Comparison of ENCODE assay signal across 8 cellular contexts in genomic region chr7:22559829-22560489, GRCh38. TPM values are rescaled to one million over a fixed set of nuclear protein-coding genes. Genes with fewer than 3 reads are reported as not detected.
DNase-seq lines count a peak whose midpoint lies in the region; ATAC-seq, FAIRE-seq and TF ChIP-seq lines count a peak whose summit lies in the region.

No MANE protein-coding gene starts in this region.

- no peak overlapping the region for H2AFZ ChIP-seq in HepG2 (ENCODE audit: low read length)

- TF ChIP-seq CTCF in AG04449 (IDR thresholded peaks at IDR 0.05; ENCODE audit: insufficient read depth, low read length, missing control alignments) (peak; percentile 83), colonic mucosa (IDR thresholded peaks at IDR 0.05) (peak; percentile 76), HepG2 (CRISPR knock-in tag; IDR thresholded peaks at IDR 0.05) (peak; percentile 80)

- intact Hi-C loops in colonic mucosa (cut with DNase I) = loop anchor here (2.0 to 5.0 kb wide), 3 partner anchors 167 to 497 kb away; partner anchors contain the start of gene IL6
- intact Hi-C loops in HepG2 (cut with micrococcal nuclease; ENCODE audit: unreplicated experiment) = loop anchor here (1.0 to 10.0 kb wide), 3 partner anchors 165 to 495 kb away; no protein-coding TSS in a partner anchor

- H3K9ac ChIP-seq in colonic mucosa (ENCODE audit: low read depth in 2 of 2, low read length in 2 of 2) = no peak overlapping the region
- no peak overlapping the region for H3K9ac ChIP-seq in HepG2 (ENCODE audit: insufficient read depth, low read depth, low read length)

- H3K9me3 ChIP-seq in colonic mucosa = no peaks in the 10 kb centered on the region
- no peaks in the 10 kb centered on the region for H3K9me3 ChIP-seq in HepG2 (ENCODE audit: low read length)

- H3K36me3 ChIP-seq in colonic mucosa (no peaks in the 10 kb centered on the region), HepG2 (replicated peaks in 1 of 2; ENCODE audit: control insufficient read depth in 1 of 2, insufficient read depth in 2 of 2, low read length in 2 of 2) (no peaks in the 10 kb centered on the region)

- CTCF ChIA-PET in AG04449 (lab: Yijun Ruan, JAX) (interaction anchor here (0.6 to 12.3 kb wide), 65 partner anchors 9 to 625 kb away, joined by 3 to 276 read pairs (median 4); partner anchors contain the start of genes IL6, NUP42 and TOMM7), HepG2 (lab: Yijun Ruan, JAX; ENCODE audit: low intra/inter-chr PET ratio, low total read pairs) (interaction anchor here (1.4 to 3.7 kb wide), 3 partner anchors 167 to 496 kb away, joined by 6 to 33 read pairs (median 32); partner anchors contain the start of gene IL6)

- in situ Hi-C loops in HepG2 (cut with HindIII; ENCODE audit: extremely low pct_ligation_motif_present, low pct_unique_long_range_greater_than_20kb) = loop anchor here (5.0 kb wide), 2 partner anchors 167 to 497 kb away; partner anchors contain the start of gene IL6

- H3K27ac ChIP-seq in colonic mucosa (no peak overlapping the region), HepG2 (ENCODE audit: extremely low read length, insufficient read depth, low read length) (no peak overlapping the region)

- WGBS in HepG2 (ENCODE audit: low lambda C conversion rate) = 18% methylated on average over 13 of the region's 13 CpGs

- H3K79me2 ChIP-seq in HepG2 (ENCODE audit: insufficient read depth, low read length) = no peaks in the 10 kb centered on the region

- DNase-seq in AG04449 (ENCODE audit: low read depth, low spot score) (no peak), NCI-H524 treated with DMSO at 0.1 percent for 48 hours (lab: John Stamatoyannopoulos, UW) (peak; percentile 10), colonic mucosa (peak; percentile 66), HepG2 (ENCODE audit: low spot score) (peak; percentile 77)
- peak; percentile 74 for DNase-seq in activated CD4-positive, alpha-beta T cell treated with anti-CD3 and anti-CD28 coated beads for 48 hours
- DNase-seq in stimulated activated CD4-positive, alpha-beta T cell treated with anti-CD3 and anti-CD28 coated beads, TNF-alpha, amount 100 ng/mL, for 1 hour (ENCODE audit: low read depth in 3 of 3, low spot score in 1 of 3) = peak in 2 of 3 donors; percentile 13 to 34

- no peak for TF ChIP-seq POLR2A in HepG2 (IDR thresholded peaks at IDR 0.05; ENCODE audit: insufficient read depth in 1 of 2, low read depth in 2 of 2, low read length in 2 of 2)

- no TSS peak for BruUV-seq in HepG2 (replicated peaks; lab: Mats Ljungman, UMichigan)

- TF ChIP-seq EP300 in HepG2 (IDR thresholded peaks at IDR 0.05; ENCODE audit: low read depth in 2 of 2, low read length in 2 of 2) (no peak), HepG2 (CRISPR knock-in tag; IDR thresholded peaks at IDR 0.05; ENCODE audit: borderline replicate concordance) (no peak)

- FAIRE-seq in HepG2 (lab: Jason Lieb, UNC) = peak; percentile 70

- POLR2A ChIA-PET in AG04449 (lab: Yijun Ruan, JAX) = interaction anchor here (0.6 to 5.9 kb wide), 3 partner anchors 168 to 931 kb away, joined by 4 to 44 read pairs (median 5); partner anchors contain the start of gene IL6
- POLR2A ChIA-PET in HepG2 (lab: Yijun Ruan, JAX) = no interaction called here

- H3K4me3 ChIP-seq in AG04449 (ENCODE audit: low read depth, low read length) (no peak overlapping the region), colonic mucosa (no peak overlapping the region), HepG2 (replicated peaks in 1 of 3; ENCODE audit: insufficient read depth in 1 of 3, low read depth in 2 of 3, low read length in 3 of 3) (no peak overlapping the region)

- ATAC-seq in GM18517 (IDR thresholded peaks at IDR 0.05; ENCODE audit: unreplicated experiment) (peak; percentile 56), HG03442 (IDR thresholded peaks at IDR 0.05; ENCODE audit: unreplicated experiment) (peak; percentile 58), HepG2 (peak; percentile 97)

- peak; percentile 84 for TF ChIP-seq RAD21 in HepG2 (CRISPR knock-in tag; IDR thresholded peaks at IDR 0.05)

- no peak overlapping the region for H3K4me2 ChIP-seq in HepG2 (ENCODE audit: low read depth, low read length)

- H3K27me3 ChIP-seq in colonic mucosa (no peaks in the 10 kb centered on the region), HepG2 (ENCODE audit: control insufficient read depth in 1 of 2, insufficient read depth in 2 of 2, low read length in 2 of 2) (peaks cover 6 to 23% of the 10 kb centered on the region in 2 experiments; a peak in 3 of 5 replicates)

- no peaks in the 10 kb centered on the region for H4K20me1 ChIP-seq in HepG2 (ENCODE audit: insufficient read depth, low read length)

- H3K4me1 ChIP-seq in colonic mucosa (no peaks in the 10 kb centered on the region), HepG2 (ENCODE audit: insufficient read depth, low read length) (peaks cover 8% of the 10 kb centered on the region; the same call in 1 of the 2 replicates)

TF ChIP-seq in HepG2, 621 proteins besides CTCF, POLR2A, EP300 and RAD21 (continues in another document):
- no peak for TF ChIP-seq ZNF318 (CRISPR knock-in tag; IDR thresholded peaks at IDR 0.05)

RNA-seq across cellular contexts. Expression of gene STEAP1B, which starts 60.0 kb away (rescaled TPM):
- under 1 TPM; 0.21 to 0.30 TPM for total RNA-seq in colonic mucosa
- total RNA-seq in HepG2 (2016; rRNA removed; fragmentation: Illumina TruSeq; extraction: Trizol) = not detected in 2 replicates
- total RNA-seq in HepG2 (2016; cell fraction: cytosol; rRNA removed; fragmentation: Illumina TruSeq; extraction: Trizol; ENCODE audit: low read depth) = not detected in 2 replicates
- total RNA-seq in HepG2 (2016; cell fraction: insoluble cytoplasmic fraction; rRNA removed; fragmentation: Illumina TruSeq; extraction: Trizol) = not detected in 2 replicates
- not detected in 2 replicates for total RNA-seq in HepG2 (2016; cell fraction: membrane; rRNA removed; fragmentation: Illumina TruSeq; extraction: Trizol)
- total RNA-seq in HepG2 (2016; cell fraction: nucleus; rRNA removed; fragmentation: Illumina TruSeq; extraction: Trizol) = not detected in 2 replicates
- polyA plus RNA-seq in HepG2 (2011; rRNA removed) = not detected in 2 replicates
- not detected in 2 replicates for polyA plus RNA-seq in HepG2 (2011; cell fraction: cytosol; rRNA removed)
- polyA plus RNA-seq in HepG2 (2011; cell fraction: nucleus; rRNA removed) = not detected in 2 replicates
- not detected in 2 replicates for polyA plus RNA-seq in HepG2 (2012)
- not detected in 2 replicates for polyA plus RNA-seq in HepG2 (2016; cell fraction: cytosol; fragmentation: Illumina TruSeq; extraction: Trizol; ENCODE audit: low read depth)
- not detected in 2 replicates for polyA plus RNA-seq in HepG2 (2016; cell fraction: insoluble cytoplasmic fraction; fragmentation: Illumina TruSeq; extraction: Trizol; ENCODE audit: low read depth)
- polyA plus RNA-seq in HepG2 (2016; cell fraction: membrane; fragmentation: Illumina TruSeq; extraction: Trizol; ENCODE audit: low read depth) = not detected in 2 replicates
- not detected in 2 replicates for polyA plus RNA-seq in HepG2 (2016; cell fraction: nucleus; fragmentation: Illumina TruSeq; extraction: Trizol; ENCODE audit: insufficient read depth, low read depth)
- polyA minus RNA-seq in HepG2 (2011; rRNA and poly(A)+ RNA removed; ENCODE audit: low replicate concordance) = 0.58 TPM in 1 of 2 replicates, not detected in the other
- polyA minus RNA-seq in HepG2 (2011; cell fraction: cytosol; rRNA and poly(A)+ RNA removed) = not detected in 2 replicates
- polyA minus RNA-seq in HepG2 (2011; cell fraction: nucleus; rRNA and poly(A)+ RNA removed) = 0.37 TPM in 1 of 2 replicates, not detected in the other
